In the genomic region with DNA sequence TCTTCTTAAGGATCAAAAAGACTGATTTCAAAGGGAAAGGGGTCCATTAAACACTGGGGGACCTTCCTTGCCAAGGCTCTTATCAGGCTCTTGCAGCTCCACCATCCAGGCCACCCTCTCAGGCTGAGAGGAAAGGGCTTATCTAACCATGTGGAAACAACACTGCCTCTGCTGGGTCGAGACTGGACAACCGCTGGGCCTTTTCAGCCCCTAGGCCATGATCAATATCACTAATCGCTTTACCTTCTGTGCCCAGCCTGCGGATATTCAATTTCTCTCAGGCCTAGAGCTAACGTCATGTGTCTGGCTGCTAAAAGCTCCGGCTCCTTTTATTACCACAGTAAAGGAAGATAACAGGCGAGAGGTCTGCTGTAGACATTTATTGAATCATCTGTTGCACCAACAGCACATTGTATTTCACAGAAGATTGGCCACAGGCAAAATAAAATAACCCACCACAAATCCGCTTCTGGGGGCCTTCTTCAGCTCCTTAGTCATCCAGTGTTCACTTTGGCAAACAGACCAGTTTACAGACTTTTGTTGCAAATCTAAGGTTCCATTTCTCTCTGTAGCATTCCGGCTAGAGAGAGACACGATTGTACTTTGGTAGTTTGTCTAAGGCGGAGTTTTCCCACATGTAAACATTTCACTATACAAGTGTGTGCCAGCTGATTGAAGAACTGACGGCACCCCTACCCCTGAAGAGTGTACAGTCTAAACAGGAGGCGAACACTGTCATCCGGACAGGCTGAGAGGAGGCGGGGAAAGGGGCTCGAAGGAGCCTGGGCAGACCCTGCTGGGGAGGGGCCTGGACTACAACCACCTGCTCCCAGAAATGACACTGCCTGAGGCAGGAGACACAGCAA, we compare ENCODE assay signal across 9 cellular contexts. TPM values are rescaled to one million over a fixed set of nuclear protein-coding genes. Genes with fewer than 3 reads are reported as not detected.
DNase-seq lines count a peak whose midpoint lies in the region; ATAC-seq and TF ChIP-seq lines count a peak whose summit lies in the region.
"Had no signal": no experiment of that assay in that cellular context is flagged by ENCODE, and none has a peak within 500 bp of the region (broad histone marks: within the 10 kb centered on the region; RNA-seq: fewer than 3 reads in every experiment).

No MANE protein-coding gene starts in this region.

- intact Hi-C loops in lower lobe of right lung (cut with DNase I): no loop called here

- H3K9me3 ChIP-seq in lower lobe of right lung: no peaks in the 10 kb centered on the region

- ATAC-seq in lower lobe of right lung (peak; percentile 42 to 66), HG03135 (IDR thresholded peaks at IDR 0.05; ENCODE audit: unreplicated experiment) (no peak)

- H3K27me3 ChIP-seq in ACC112 (ENCODE audit: insufficient read depth, low read length): no peaks in the 10 kb centered on the region
- no peaks in the 10 kb centered on the region for H3K27me3 ChIP-seq in lower lobe of right lung (ENCODE audit: low read depth)

- no peak for TF ChIP-seq CTCF in lower lobe of right lung (IDR thresholded peaks at IDR 0.05)

- H3K27ac ChIP-seq in ACC112 (ENCODE audit: low read depth, low read length) (peak overlapping the region; percentile 89), lower lobe of right lung (peak overlapping the region; percentile 59)

- H3K4me3 ChIP-seq in ACC112 (ENCODE audit: low read depth, low read length): peak overlapping the region; percentile 16; the same call in 1 of the 2 replicates
- H3K4me3 ChIP-seq in lower lobe of right lung: no peak overlapping the region

- H2AFZ ChIP-seq in ACC112 (ENCODE audit: low read length, unreplicated experiment): no peak overlapping the region

- H3K36me3 ChIP-seq in ACC112 (ENCODE audit: insufficient read depth, low read length) (no peaks in the 10 kb centered on the region), lower lobe of right lung (peaks cover 7% of the 10 kb centered on the region)

- DNase-seq in HUDEP-2 (lab: John Stamatoyannopoulos, UW; ENCODE audit: unreplicated experiment in 76 of 76): peak in 74 of 76 experiments; percentile 35 to 95 (median 77)
- DNase-seq in astrocyte of the hippocampus (ENCODE audit: low read depth, low spot score): peak; percentile 60
- no peak for DNase-seq in lower lobe of right lung
- no peak for DNase-seq in DMS114 treated with DMSO at 0.1 percent for 48 hours (lab: John Stamatoyannopoulos, UW; ENCODE audit: unreplicated experiment)
- no peak for DNase-seq in mesenteric fat pad (ENCODE audit: low spot score)
- DNase-seq in GF-D8 (lab: John Stamatoyannopoulos, UW): no peak
- DNase-seq: activated naive CD8-positive, alpha-beta T cell treated with anti-CD3 and anti-CD28 coated beads, Interleukin-2, amount 50 U/mL, for 24 hours had no signal

- H3K79me2 ChIP-seq in ACC112 (ENCODE audit: control insufficient read depth, insufficient read depth, low read length, unreplicated experiment): peaks cover 11% of the 10 kb centered on the region

- peaks cover 46% of the 10 kb centered on the region for H3K4me1 ChIP-seq in ACC112 (ENCODE audit: control insufficient read depth, insufficient read depth, low read length, unreplicated experiment)
- peaks cover 76% of the 10 kb centered on the region for H3K4me1 ChIP-seq in lower lobe of right lung

RNA-seq across cellular contexts. Expression of a gene that starts 13.9 kb away (rescaled TPM):
- total RNA-seq in lower lobe of right lung (49.9 TPM), mesenteric fat pad (26.7 TPM)

RNA-seq across cellular contexts. Expression of a gene that starts 44.7 kb away (rescaled TPM):
- 90.7 TPM for total RNA-seq in lower lobe of right lung
- total RNA-seq in mesenteric fat pad: 14.1 TPM

Comparison
In these comparisons a context has a peak if more than half of its experiments do, and no peak if none do; other contexts are left out.
1. DNase-seq: peak in HUDEP-2 (74 of 76) and astrocyte of the hippocampus (single experiment); none in lower lobe of right lung (single experiment), DMS114 treated with DMSO at 0.1 percent for 48 hours (single experiment), mesenteric fat pad (single experiment) and GF-D8 (single experiment).